Comparison of ENCODE assay signal across 8 cellular contexts in the genomic region with DNA sequence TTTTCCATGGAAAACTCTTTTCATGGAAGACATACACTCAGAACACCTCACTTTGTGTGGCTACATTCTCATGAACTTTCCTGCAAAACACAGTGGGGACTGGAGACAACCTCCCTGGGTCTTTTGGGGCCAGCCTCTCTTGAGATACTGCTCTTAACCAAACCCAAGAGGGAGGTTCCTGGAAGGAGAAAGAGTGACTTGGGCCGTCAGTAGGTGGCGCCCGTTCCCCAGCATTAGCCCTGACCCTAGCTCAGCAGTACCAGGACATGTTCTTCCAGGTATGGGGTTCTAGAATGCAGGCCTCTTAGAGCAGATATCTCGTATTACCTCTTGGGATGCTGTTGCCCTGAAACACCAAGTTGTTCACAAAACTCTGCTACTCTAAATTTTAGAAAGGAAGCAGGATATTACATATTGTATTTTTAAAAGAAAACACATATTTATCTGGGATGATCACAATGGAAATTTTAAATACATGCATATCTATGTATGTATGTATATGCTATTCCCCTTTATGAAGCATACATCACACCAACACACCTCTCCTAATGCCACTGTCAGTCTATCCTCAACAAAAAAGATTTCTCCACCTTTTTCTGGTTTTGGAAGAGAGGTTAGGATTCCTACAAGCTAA. TPM values are rescaled to one million over a fixed set of nuclear protein-coding genes. Genes with fewer than 3 reads are reported as not detected.
DNase-seq lines count a peak whose midpoint lies in the region; ATAC-seq, FAIRE-seq and TF ChIP-seq lines count a peak whose summit lies in the region.

No MANE protein-coding gene starts in this region.

- no peaks in the 10 kb centered on the region for H3K36me3 ChIP-seq in SJCRH30
- H3K36me3 ChIP-seq in psoas muscle (ENCODE audit: insufficient read depth in 1 of 2, low read depth in 1 of 2), result no peaks in the 10 kb centered on the region

- no peak overlapping the region for H3K27ac ChIP-seq in SJCRH30
- H3K27ac ChIP-seq in psoas muscle, result no peak overlapping the region

- peak; percentile 94 for FAIRE-seq in G401.6 (lab: Jason Lieb, UNC)

- TF ChIP-seq CTCF in LNCAP (IDR thresholded peaks at IDR 0.05) (peak; percentile 88), psoas muscle (IDR thresholded peaks at IDR 0.05) (peak; percentile 79)

- H3K9me3 ChIP-seq in SJCRH30 (replicated peaks) (no peaks in the 10 kb centered on the region), psoas muscle (no peaks in the 10 kb centered on the region)

- DNase-seq in SJCRH30 (peak; percentile 55 to 81), head of caudate nucleus (peak; percentile 36 to 92 (median 82)), psoas muscle (peak; percentile 67 to 85), cerebellar nuclear complex (lab: John Stamatoyannopoulos, UW) (no peak)
- peak; percentile 57 for DNase-seq in activated gamma-delta T cell treated with anti-CD3 and anti-CD28 coated beads, Interleukin-2, amount 50 U/mL, for 16 hours (ENCODE audit: low read depth)

- 8 to 13% (median 13%) methylated on average over 4 of the region's 4 CpGs for WGBS in psoas muscle, 3 donors

- ATAC-seq in GM21825 (IDR thresholded peaks at IDR 0.05; ENCODE audit: unreplicated experiment), result peak; percentile 86
- peak; percentile 56 to 93 (median 86) for ATAC-seq in psoas muscle

- H3K4me1 ChIP-seq in SJCRH30 (no peaks in the 10 kb centered on the region), psoas muscle (no peaks in the 10 kb centered on the region)

- H3K27me3 ChIP-seq in SJCRH30 (no peaks in the 10 kb centered on the region), psoas muscle (ENCODE audit: insufficient read depth in 3 of 3, low read length in 2 of 3) (peaks cover 0 to 3% (median 0%) of the 10 kb centered on the region in 3 donors)

- intact Hi-C loops in head of caudate nucleus (cut with DNase I) (no loop called here), psoas muscle (cut with DNase I) (loop anchor here in 1 of 2 donors (2.0 kb wide), 1 partner anchor 51 kb away; no protein-coding TSS in a partner anchor)

- H3K4me3 ChIP-seq in SJCRH30, result no peak overlapping the region
- no peak overlapping the region for H3K4me3 ChIP-seq in psoas muscle

RNA-seq across cellular contexts. Expression of a gene that starts 15.8 kb away (rescaled TPM):
- total RNA-seq in SJCRH30 (2014; rRNA removed; shearing (Covaris generic)), result 6.7 and 7.1 TPM in 2 replicates
- 1 to 10 TPM; 2.6 to 7.9 (median 5.9) TPM for total RNA-seq in psoas muscle
- 1 to 10 TPM in 2 of 3 donors, under 1 TPM in 1; 0.65 to 2.6 (median 1.1) TPM for polyA plus RNA-seq in psoas muscle

Comparison
In these comparisons a context has a peak if more than half of its experiments do, and no peak if none do; other contexts are left out.
1. DNase-seq: peak in SJCRH30 (2 of 2), activated gamma-delta T cell treated with anti-CD3 and anti-CD28 coated beads, Interleukin-2, amount 50 U/mL, for 16 hours (single experiment), head of caudate nucleus (42 of 42) and psoas muscle (2 of 2); none in cerebellar nuclear complex (0 of 2).